9 cellular contexts compared by ENCODE assay signal in genomic region chr12:63712376-63712974, GRCh38. TPM values are rescaled to one million over a fixed set of nuclear protein-coding genes. Genes with fewer than 3 reads are reported as not detected.
A peak's percentile ranks its signal among the peaks of the same experiment; 100 is the strongest.
DNase-seq lines count a peak whose midpoint lies in the region; ATAC-seq lines count a peak whose summit lies in the region.
"Not testable (repeated sequence)": the region's sequence is repeated elsewhere in the genome, so short reads cannot be mapped to it uniquely, and the experiment has no call there.
"Had no signal": no experiment of that assay in that cellular context is flagged by ENCODE, and none has a peak within 500 bp of the region (broad histone marks: within the 10 kb centered on the region; RNA-seq: fewer than 3 reads in every experiment).

No MANE protein-coding gene starts in this region.

- ATAC-seq in GM18868 (IDR thresholded peaks at IDR 0.05; ENCODE audit: unreplicated experiment): peak; percentile 50
- ATAC-seq in GM21423 (IDR thresholded peaks at IDR 0.05; ENCODE audit: unreplicated experiment): peak; percentile 41
- peak; percentile 44 for ATAC-seq in HG02870 (IDR thresholded peaks at IDR 0.05; ENCODE audit: unreplicated experiment)
- peak; percentile 80 to 83 for ATAC-seq in stimulated activated naive B cell treated with anti-CD40 and anti-IgM and Interleukin-4, amounts not matched to agents 10 μg/mL and 1 μg/mL and 100 μg/mL, for 72 hours (replicated peaks)

- DNase-seq in EH (ENCODE audit: low read depth): peak; percentile 1
- DNase-seq in LHCN-M2 (ENCODE audit: low read depth): peak; percentile 27
- DNase-seq in activated naive CD8-positive, alpha-beta T cell treated with anti-CD3 and anti-CD28 coated beads for 36 hours; stimulated activated naive B cell treated with anti-CD40 and anti-IgM and Interleukin-4, amounts not matched to agents 10 μg/mL and 1 μg/mL and 100 μg/mL, for 72 hours: not testable (repeated sequence)
- peak; percentile 3 for DNase-seq in fibroblast of peridontal ligament (ENCODE audit: extremely low read depth)

- peak overlapping the region; percentile 77 for H3K27ac Mint-ChIP-seq in activated naive CD8-positive, alpha-beta T cell treated with anti-CD3 and anti-CD28 coated beads for 36 hours
- H3K27ac Mint-ChIP-seq in stimulated activated naive B cell treated with anti-CD40 and anti-IgM and Interleukin-4, amounts not matched to agents 10 μg/mL and 1 μg/mL and 100 μg/mL, for 72 hours: peak overlapping the region; percentile 77

- H3K27me3 Mint-ChIP-seq in activated naive CD8-positive, alpha-beta T cell treated with anti-CD3 and anti-CD28 coated beads for 36 hours; stimulated activated naive B cell treated with anti-CD40 and anti-IgM and Interleukin-4, amounts not matched to agents 10 μg/mL and 1 μg/mL and 100 μg/mL, for 72 hours: not testable (repeated sequence)

- not testable (repeated sequence) for H3K9me3 Mint-ChIP-seq in activated naive CD8-positive, alpha-beta T cell treated with anti-CD3 and anti-CD28 coated beads for 36 hours; stimulated activated naive B cell treated with anti-CD40 and anti-IgM and Interleukin-4, amounts not matched to agents 10 μg/mL and 1 μg/mL and 100 μg/mL, for 72 hours

- not testable (repeated sequence) for H3K36me3 Mint-ChIP-seq in activated naive CD8-positive, alpha-beta T cell treated with anti-CD3 and anti-CD28 coated beads for 36 hours; stimulated activated naive B cell treated with anti-CD40 and anti-IgM and Interleukin-4, amounts not matched to agents 10 μg/mL and 1 μg/mL and 100 μg/mL, for 72 hours

- H3K4me3 Mint-ChIP-seq in activated naive CD8-positive, alpha-beta T cell treated with anti-CD3 and anti-CD28 coated beads for 36 hours: not testable (repeated sequence)
- H3K4me3 Mint-ChIP-seq in stimulated activated naive B cell treated with anti-CD40 and anti-IgM and Interleukin-4, amounts not matched to agents 10 μg/mL and 1 μg/mL and 100 μg/mL, for 72 hours: peak overlapping the region; percentile 7 to 45

- H3K4me1 Mint-ChIP-seq in activated naive CD8-positive, alpha-beta T cell treated with anti-CD3 and anti-CD28 coated beads for 36 hours: peaks cover 25% of the 10 kb centered on the region
- H3K4me1 Mint-ChIP-seq in stimulated activated naive B cell treated with anti-CD40 and anti-IgM and Interleukin-4, amounts not matched to agents 10 μg/mL and 1 μg/mL and 100 μg/mL, for 72 hours: peaks cover 16 to 38% of the 10 kb centered on the region in 2 donors

RNA-seq across cellular contexts. Expression of gene DPY19L2, which starts 44.2 kb away (rescaled TPM):
- total RNA-seq in LHCN-M2 (2014; rRNA removed): 8.5 and 9.8 TPM in 2 replicates
- polyA plus RNA-seq in LHCN-M2 (2012): 1.6 TPM
- total RNA-seq in activated naive CD8-positive, alpha-beta T cell treated with anti-CD3 and anti-CD28 coated beads for 36 hours: 1 to 10 TPM; 4.6 to 6.2 TPM
- total RNA-seq: CD4-positive, alpha-beta T cell had no signal
